13 cellular contexts compared by ENCODE assay signal in the genomic region with DNA sequence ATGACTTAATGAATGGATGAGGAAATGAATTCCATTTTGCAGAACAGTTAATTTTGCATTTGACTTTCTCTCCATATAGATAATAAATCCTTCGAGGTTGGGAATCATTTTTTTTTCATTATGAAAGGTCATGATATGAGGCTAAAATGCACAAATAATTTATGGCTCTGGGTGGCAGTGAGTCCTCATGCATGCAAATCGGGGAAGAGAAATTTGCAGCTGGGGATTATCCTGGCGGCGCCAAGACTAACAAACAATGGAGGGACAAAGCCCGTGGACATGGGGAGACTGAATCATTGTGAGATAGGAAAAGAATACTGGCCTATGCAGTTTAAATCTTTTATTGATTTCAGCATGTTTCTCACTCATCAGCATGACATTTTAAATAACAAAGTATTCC.
DNase-seq lines count a peak whose midpoint lies in the region; ATAC-seq and TF ChIP-seq lines count a peak whose summit lies in the region.
"Had no signal": no experiment of that assay in that cellular context is flagged by ENCODE, and none has a peak within 500 bp of the region (broad histone marks: within the 10 kb centered on the region; RNA-seq: fewer than 3 reads in every experiment).

No MANE protein-coding gene starts in this region.

- no peak overlapping the region for H3K4me3 ChIP-seq in astrocyte of the spinal cord (ENCODE audit: low read depth, low read length)
- H3K4me3 ChIP-seq: stomach had no signal

- no peak for ATAC-seq in left lobe of liver
- ATAC-seq in GM21576 (IDR thresholded peaks at IDR 0.05; ENCODE audit: unreplicated experiment) = no peak
- ATAC-seq in HG03439 (IDR thresholded peaks at IDR 0.05; ENCODE audit: unreplicated experiment) = no peak
- ATAC-seq: effector memory CD8-positive, alpha-beta T cell; natural killer cell treated with Interleukin-12 subunit alpha and Interleukin-12 subunit beta and Interleukin-15 and Interleukin-18, amount 100 ng/mL, for 72 hours had no signal

- in situ Hi-C loops in astrocyte of the spinal cord (cut with HindIII; ENCODE audit: low sequenced_read_pairs) = no loop called here

- DNase-seq in astrocyte of the spinal cord (ENCODE audit: low read depth, low spot score) (peak; percentile 3), hypothalamus (lab: John Stamatoyannopoulos, UW) (peak in 35 of 51 donors; percentile 1 to 84 (median 47)), left lobe of liver (ENCODE audit: low spot score) (no peak), RPMI8226 (no peak)
- DNase-seq: effector memory CD8-positive, alpha-beta T cell; KG1; NCI-H774; stomach had no signal

- peak; percentile 10; the same call in 1 of the 2 replicates for TF ChIP-seq CTCF in 22Rv1 (IDR thresholded peaks at IDR 0.05)
- TF ChIP-seq CTCF in LNCAP (IDR thresholded peaks at IDR 0.05) = peak; percentile 31; the same call in 1 of the 2 replicates
- TF ChIP-seq CTCF in astrocyte of the spinal cord (IDR thresholded peaks at IDR 0.05; ENCODE audit: low read depth, low read length) = no peak

- H3K27ac ChIP-seq in 22Rv1 = no peak overlapping the region
- H3K27ac ChIP-seq: stomach had no signal

Comparison
In these comparisons a context has a peak if more than half of its experiments do, and no peak if none do; other contexts are left out.
1. DNase-seq: peak in astrocyte of the spinal cord (single experiment) and hypothalamus (35 of 51); none in left lobe of liver (single experiment) and RPMI8226 (single experiment).